ENCODE assay signal across 21 cellular contexts in genomic region chr11:43138621-43139140, GRCh38.
"Had no signal": no experiment of that assay in that cellular context is flagged by ENCODE, and none has a peak within 500 bp of the region (broad histone marks: within the 10 kb centered on the region; RNA-seq: fewer than 3 reads in every experiment).

No MANE protein-coding gene starts in this region.

- ATAC-seq: esophagus mucosa; heart right ventricle; left lobe of liver; naive thymus-derived CD4-positive, alpha-beta T cell; pancreas; right lobe of liver; stimulated activated effector memory CD8-positive, alpha-beta T cell treated with anti-CD3 and anti-CD28 coated beads, Interleukin-12 subunit alpha, Interleukin-12 subunit beta, amount 100 ng/mL, for 72 hours; stimulated activated naive CD8-positive, alpha-beta T cell treated with anti-CD3 and anti-CD28 coated beads, Interleukin-15, Interleukin-2, amounts not matched to agents 100 U/mL and 50 U/mL, for 24 hours had no signal

- FAIRE-seq: endometrium, frontal cortex, pancreas had no signal

- H3K4me3 Mint-ChIP-seq: naive thymus-derived CD4-positive, alpha-beta T cell; stimulated activated effector memory CD8-positive, alpha-beta T cell treated with anti-CD3 and anti-CD28 coated beads, Interleukin-12 subunit alpha, Interleukin-12 subunit beta, amount 100 ng/mL, for 72 hours had no signal

- H3K4me1 Mint-ChIP-seq: stimulated activated effector memory CD8-positive, alpha-beta T cell treated with anti-CD3 and anti-CD28 coated beads, Interleukin-12 subunit alpha, Interleukin-12 subunit beta, amount 100 ng/mL, for 72 hours had no signal

- H3K27ac Mint-ChIP-seq: naive thymus-derived CD4-positive, alpha-beta T cell; progenitor cell of endocrine pancreas; stimulated activated effector memory CD8-positive, alpha-beta T cell treated with anti-CD3 and anti-CD28 coated beads, Interleukin-12 subunit alpha, Interleukin-12 subunit beta, amount 100 ng/mL, for 72 hours had no signal

- H3K27me3 Mint-ChIP-seq: progenitor cell of endocrine pancreas had no signal

- H3K36me3 Mint-ChIP-seq: stimulated activated effector memory CD8-positive, alpha-beta T cell treated with anti-CD3 and anti-CD28 coated beads, Interleukin-12 subunit alpha, Interleukin-12 subunit beta, amount 100 ng/mL, for 72 hours had no signal

- DNase-seq: dorsolateral prefrontal cortex; effector memory CD4-positive, alpha-beta T cell; heart right ventricle; islet precursor cell; mammary epithelial cell; naive thymus-derived CD4-positive, alpha-beta T cell; occipital lobe; pancreas; right lobe of liver; stimulated activated CD4-positive, alpha-beta T cell treated with anti-CD3 and anti-CD28 coated beads, Interleukin-4, amount 100 ng/mL, for 1 hour; stimulated activated CD8-positive, alpha-beta memory T cell treated with anti-CD3 and anti-CD28 coated beads, Interleukin-4, amount 100 ng/mL, for 48 hours; stimulated activated naive CD8-positive, alpha-beta T cell treated with anti-CD3 and anti-CD28 coated beads, Interleukin-15, Interleukin-2, amounts not matched to agents 100 U/mL and 50 U/mL, for 24 hours; thyroid gland; upper lobe of left lung; uterus had no signal
